In the genomic region with DNA sequence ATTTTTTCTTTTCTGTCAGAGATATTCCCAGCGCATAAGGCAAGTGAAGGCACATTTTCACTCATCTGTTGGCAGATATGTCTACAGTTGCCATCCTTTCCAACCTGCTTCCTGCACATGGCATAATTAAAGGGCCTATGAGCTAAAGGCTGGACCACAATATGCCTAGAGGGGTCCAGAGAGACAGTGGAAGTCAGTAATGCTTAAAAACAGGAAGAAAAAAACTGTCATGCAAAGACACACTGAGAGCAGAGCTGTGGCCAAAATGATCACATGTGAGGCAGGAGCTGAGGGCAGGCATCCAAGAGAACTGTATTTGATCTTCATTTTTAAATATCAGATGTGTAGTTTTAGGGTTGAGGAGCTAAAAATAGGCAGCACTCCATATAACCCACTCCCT, we compare ENCODE assay signal across 24 cellular contexts.
DNase-seq lines count a peak whose midpoint lies in the region; ATAC-seq and TF ChIP-seq lines count a peak whose summit lies in the region.
"Had no signal": no experiment of that assay in that cellular context is flagged by ENCODE, and none has a peak within 500 bp of the region (broad histone marks: within the 10 kb centered on the region; RNA-seq: fewer than 3 reads in every experiment).

No MANE protein-coding gene starts in this region.

- H3F3A ChIP-seq in OCI-LY1 (ENCODE audit: insufficient read depth, low read length) = 0 out of 2 replicates have a peak, but pooled peaks cover 4% of the 10 kb centered on the region

- H3K27ac ChIP-seq in OCI-LY1 (ENCODE audit: low read depth, low read length, poor library complexity, severe bottlenecking) (peak overlapping the region; percentile 47), prostate gland (no peak overlapping the region)
- H3K27ac ChIP-seq: SJCRH30 had no signal

- no peak for TF ChIP-seq CTCF in OCI-LY1 (IDR thresholded peaks at IDR 0.05; ENCODE audit: low read length)
- TF ChIP-seq CTCF in mucosa of descending colon (IDR thresholded peaks at IDR 0.05) = no peak
- TF ChIP-seq CTCF in prostate gland (IDR thresholded peaks at IDR 0.05) = no peak

- H3K9me3 ChIP-seq in OCI-LY1 (ENCODE audit: low read length) (0 out of 2 replicates have a peak, but pooled peaks cover 2% of the 10 kb centered on the region), mucosa of descending colon (no peaks in the 10 kb centered on the region), prostate gland (no peaks in the 10 kb centered on the region)
- H3K9me3 ChIP-seq: SJCRH30 had no signal

- H3K9me3 Mint-ChIP-seq in T-helper 2 cell treated with Interferon-gamma antibody and Interleukin-4, amounts not matched to agents 5 μg/mL and 100 μg/mL, for 36 hours = peaks cover 5% of the 10 kb centered on the region

- no peaks in the 10 kb centered on the region for H3K9me2 ChIP-seq in OCI-LY1 (ENCODE audit: low read depth, low read length)

- H3K4me1 ChIP-seq in OCI-LY1 (ENCODE audit: insufficient read depth, low read length, severe bottlenecking) (peaks cover 45% of the 10 kb centered on the region), mucosa of descending colon (ENCODE audit: low read depth) (no peaks in the 10 kb centered on the region), prostate gland (replicated peaks) (no peaks in the 10 kb centered on the region)
- H3K4me1 ChIP-seq: SJCRH30 had no signal

- 82% methylated on average over 1 of the region's 1 CpG for WGBS in prostate gland

- intact Hi-C loops in mucosa of descending colon (cut with DNase I, micrococcal nuclease) (no loop called here), prostate gland (cut with DNase I) (no loop called here)

- H3K4me3 ChIP-seq in OCI-LY1 (ENCODE audit: low read depth, low read length, poor library complexity, severe bottlenecking) (no peak overlapping the region), mucosa of descending colon (no peak overlapping the region), prostate gland (no peak overlapping the region)
- H3K4me3 ChIP-seq: GM23338, SJCRH30 had no signal

- no peaks in the 10 kb centered on the region for H3K79me2 ChIP-seq in OCI-LY1 (ENCODE audit: insufficient read depth, low read length)

- H3K4me1 Mint-ChIP-seq in T-helper 2 cell treated with Interferon-gamma antibody and Interleukin-4, amounts not matched to agents 5 μg/mL and 100 μg/mL, for 36 hours (ENCODE audit: low read depth) = peaks cover 38% of the 10 kb centered on the region
- H3K4me1 Mint-ChIP-seq: GM23338, H9 had no signal

- no peak overlapping the region for H3K4me3 Mint-ChIP-seq in T-helper 2 cell treated with Interferon-gamma antibody and Interleukin-4, amounts not matched to agents 5 μg/mL and 100 μg/mL, for 36 hours
- H3K4me3 Mint-ChIP-seq: GM23338, H9 had no signal

- no peaks in the 10 kb centered on the region for H3K27me3 Mint-ChIP-seq in T-helper 2 cell treated with Interferon-gamma antibody and Interleukin-4, amounts not matched to agents 5 μg/mL and 100 μg/mL, for 36 hours (ENCODE audit: low read depth)

- TF ChIP-seq POLR2A in prostate gland (IDR thresholded peaks at IDR 0.05) = no peak

- no peak overlapping the region for H3K9ac ChIP-seq in OCI-LY1 (ENCODE audit: low read length)

- no peak overlapping the region for H2AFZ ChIP-seq in OCI-LY1 (ENCODE audit: low read length)
- H2AFZ ChIP-seq: GM23338 had no signal

- H3K36me3 Mint-ChIP-seq in T-helper 2 cell treated with Interferon-gamma antibody and Interleukin-4, amounts not matched to agents 5 μg/mL and 100 μg/mL, for 36 hours (ENCODE audit: low read depth) = peaks cover 7% of the 10 kb centered on the region

- H3K4me2 ChIP-seq in OCI-LY1 (ENCODE audit: low read length) = no peak overlapping the region
- H3K4me2 ChIP-seq: GM23338 had no signal

- H4K20me1 ChIP-seq in OCI-LY1 (ENCODE audit: insufficient read depth, low read length) = no peaks in the 10 kb centered on the region

- no peak for DNase-seq in T-helper 2 cell treated with Interferon-gamma antibody and Interleukin-4, amounts not matched to agents 5 μg/mL and 100 μg/mL, for 36 hours (ENCODE audit: low spot score)
- DNase-seq in T-helper 2 cell = no peak
- DNase-seq in cerebellar nuclear complex (lab: John Stamatoyannopoulos, UW) = peak; percentile 10 to 47
- no peak for DNase-seq in mucosa of descending colon
- DNase-seq in RPMI8226 = no peak
- no peak for DNase-seq in NCI-H2171 treated with DMSO at 0.1 percent for 48 hours (lab: John Stamatoyannopoulos, UW)
- no peak for DNase-seq in prostate gland (ENCODE audit: low spot score)
- DNase-seq: 8988T, ACHN, H9, IMR-90, KG1, NCI-H1048, NCI-H1417, NCI-H187, NCI-H2081 treated with DMSO at 0.1 percent for 48 hours, NCI-H2171, NCI-H345, NCI-H526, NCI-H82, SJCRH30 had no signal

- ATAC-seq in mucosa of descending colon = no peak
- ATAC-seq: GM23338, Right ventricle myocardium inferior had no signal

- H3K27me3 ChIP-seq in OCI-LY1 (ENCODE audit: insufficient read depth, low read length) (no peaks in the 10 kb centered on the region), prostate gland (replicated peaks; ENCODE audit: insufficient read depth) (no peaks in the 10 kb centered on the region)

- H3K36me3 ChIP-seq in OCI-LY1 (ENCODE audit: insufficient read depth, low read length) (no peaks in the 10 kb centered on the region), mucosa of descending colon (ENCODE audit: low read depth) (no peaks in the 10 kb centered on the region), prostate gland (no peaks in the 10 kb centered on the region)
- H3K36me3 ChIP-seq: SJCRH30 had no signal

- H3K27ac Mint-ChIP-seq in T-helper 2 cell treated with Interferon-gamma antibody and Interleukin-4, amounts not matched to agents 5 μg/mL and 100 μg/mL, for 36 hours = peak overlapping the region; percentile 19
- H3K27ac Mint-ChIP-seq: GM23338, H9 had no signal

Comparison
In these comparisons a context has a peak if more than half of its experiments do, and no peak if none do; other contexts are left out.
1. DNase-seq: peak in cerebellar nuclear complex (2 of 2); none in T-helper 2 cell treated with Interferon-gamma antibody and Interleukin-4, amounts not matched to agents 5 μg/mL and 100 μg/mL, for 36 hours (single experiment), T-helper 2 cell (0 of 5), mucosa of descending colon (0 of 3), RPMI8226 (single experiment), NCI-H2171 treated with DMSO at 0.1 percent for 48 hours (single experiment) and prostate gland (single experiment).